In genomic region chr7:31919678-31920369, GRCh38 we compare ENCODE assay signal across 30 cellular contexts.
"Had no signal": no experiment of that assay in that cellular context is flagged by ENCODE, and none has a peak within 500 bp of the region (broad histone marks: within the 10 kb centered on the region; RNA-seq: fewer than 3 reads in every experiment).

No MANE protein-coding gene starts in this region.

- H3K36me3 Mint-ChIP-seq: activated CD4-positive, alpha-beta memory T cell treated with anti-CD3 and anti-CD28 coated beads for 36 hours; activated naive CD8-positive, alpha-beta T cell treated with anti-CD3 and anti-CD28 coated beads, Interleukin-2, amount 10 ng/mL, durations not matched to agents 7 days and 5 days; brain; mesothelial cell of epicardium; naive B cell had no signal

- H3K4me3 ChIP-seq: ascending aorta, esophagus muscularis mucosa, psoas muscle, testis, transverse colon, uterus had no signal

- H3K4me1 Mint-ChIP-seq: activated CD4-positive, alpha-beta T cell treated with anti-CD3 and anti-CD28 coated beads, Interleukin-2, amount 10 ng/mL, durations not matched to agents 24 days and 14 days; activated naive CD8-positive, alpha-beta T cell treated with anti-CD3 and anti-CD28 coated beads, Interleukin-2, amount 10 ng/mL, durations not matched to agents 7 days and 5 days; brain; naive B cell had no signal

- H3K27ac Mint-ChIP-seq: activated CD4-positive, alpha-beta memory T cell treated with anti-CD3 and anti-CD28 coated beads for 36 hours; activated CD4-positive, alpha-beta T cell treated with anti-CD3 and anti-CD28 coated beads, Interleukin-2, amount 10 ng/mL, durations not matched to agents 24 days and 14 days; activated naive CD4-positive, alpha-beta T cell treated with anti-CD3 and anti-CD28 coated beads for 36 hours; activated naive CD8-positive, alpha-beta T cell treated with anti-CD3 and anti-CD28 coated beads, Interleukin-2, amount 10 ng/mL, durations not matched to agents 7 days and 5 days; activated T-helper 1 cell treated with anti-CD3 and anti-CD28 coated beads, Interleukin-12 subunit alpha, Interleukin-12 subunit beta, Interleukin-2, Interleukin-4 antibody, amounts not matched to agents 30 ng/mL and 10 ng/mL and 1 ng/mL, durations not matched to agents 14 hours and 24 hours and 36 hours; brain; mesothelial cell of epicardium; naive B cell had no signal

- H3K9me3 Mint-ChIP-seq: activated CD4-positive, alpha-beta memory T cell treated with anti-CD3 and anti-CD28 coated beads for 36 hours; activated CD4-positive, alpha-beta T cell treated with anti-CD3 and anti-CD28 coated beads, Interleukin-2, amount 10 ng/mL, durations not matched to agents 24 days and 14 days; activated T-helper 1 cell treated with anti-CD3 and anti-CD28 coated beads, Interleukin-12 subunit alpha, Interleukin-12 subunit beta, Interleukin-2, Interleukin-4 antibody, amounts not matched to agents 30 ng/mL and 10 ng/mL and 1 ng/mL, durations not matched to agents 14 hours and 24 hours and 36 hours; brain; mesothelial cell of epicardium had no signal

- H3K9ac ChIP-seq: parathyroid adenoma had no signal

- H3K27ac ChIP-seq: ascending aorta, esophagus muscularis mucosa, foreskin keratinocyte, parathyroid adenoma, psoas muscle, testis, transverse colon, uterus had no signal

- ATAC-seq: foreskin keratinocyte; stimulated activated naive CD8-positive, alpha-beta T cell treated with anti-CD3 and anti-CD28 coated beads, Interleukin-15, Interleukin-2, amounts not matched to agents 100 U/mL and 50 U/mL, for 24 hours had no signal

- H3K9me3 ChIP-seq: ascending aorta, esophagus muscularis mucosa, psoas muscle, testis, transverse colon, uterus had no signal

- H3K27me3 ChIP-seq: ascending aorta, esophagus muscularis mucosa, foreskin keratinocyte, testis, transverse colon, uterus had no signal

- H3K4me1 ChIP-seq: ascending aorta, foreskin keratinocyte, parathyroid adenoma, psoas muscle, testis, transverse colon, uterus had no signal

- H2AFZ ChIP-seq: parathyroid adenoma had no signal

- H3K36me3 ChIP-seq: ascending aorta, esophagus muscularis mucosa, transverse colon, uterus had no signal

- H3K4me3 Mint-ChIP-seq: activated CD4-positive, alpha-beta memory T cell treated with anti-CD3 and anti-CD28 coated beads for 36 hours; activated CD4-positive, alpha-beta T cell treated with anti-CD3 and anti-CD28 coated beads, Interleukin-2, amount 10 ng/mL, durations not matched to agents 24 days and 14 days; activated naive CD4-positive, alpha-beta T cell treated with anti-CD3 and anti-CD28 coated beads for 36 hours; activated naive CD8-positive, alpha-beta T cell treated with anti-CD3 and anti-CD28 coated beads, Interleukin-2, amount 10 ng/mL, durations not matched to agents 7 days and 5 days; activated T-helper 1 cell treated with anti-CD3 and anti-CD28 coated beads, Interleukin-12 subunit alpha, Interleukin-12 subunit beta, Interleukin-2, Interleukin-4 antibody, amounts not matched to agents 30 ng/mL and 10 ng/mL and 1 ng/mL, durations not matched to agents 14 hours and 24 hours and 36 hours; brain; mesothelial cell of epicardium; naive B cell had no signal

- DNase-seq: activated CD4-positive, alpha-beta memory T cell treated with anti-CD3 and anti-CD28 coated beads for 36 hours; activated CD4-positive, alpha-beta T cell treated with anti-CD3 and anti-CD28 coated beads, Interleukin-2, amount 10 ng/mL, durations not matched to agents 24 days and 14 days; activated CD4-positive, CD25-positive, alpha-beta regulatory T cell treated with anti-CD3 and anti-CD28 coated beads, Interleukin-2, amount 50 U/mL, for 72 hours; activated CD8-positive, alpha-beta memory T cell treated with anti-CD3 and anti-CD28 coated beads, Interleukin-2, amount 50 U/mL, for 4 hours; activated effector memory CD4-positive, alpha-beta T cell treated with anti-CD3 and anti-CD28 coated beads, Interleukin-2, amount 50 U/mL, for 16 hours; activated naive CD4-positive, alpha-beta T cell treated with anti-CD3 and anti-CD28 coated beads for 36 hours; activated naive CD8-positive, alpha-beta T cell treated with anti-CD3 and anti-CD28 coated beads, Interleukin-2, amount 10 ng/mL, durations not matched to agents 7 days and 5 days; activated T-cell treated with anti-CD3 and anti-CD28 coated beads, Interleukin-2, amount 50 U/mL, for 1 hour; caudate nucleus; dermis blood vessel endothelial cell; effector CD4-positive, alpha-beta T cell; foreskin keratinocyte; kidney glomerular epithelial cell; mammary epithelial cell; naive B cell; nucleus accumbens; psoas muscle; stimulated activated CD4-positive, alpha-beta T cell treated with anti-CD3 and anti-CD28 coated beads, Interleukin-15, amount 100 ng/mL, for 24 hours; stimulated activated CD4-positive, alpha-beta T cell treated with anti-CD3 and anti-CD28 coated beads, Interleukin-2, amount 100 ng/mL, for 24 hours; stimulated activated naive CD8-positive, alpha-beta T cell treated with anti-CD3 and anti-CD28 coated beads, Interleukin-15, Interleukin-2, amounts not matched to agents 100 U/mL and 50 U/mL, for 24 hours; T1000; testis; transverse colon; uterus had no signal

- H3K79me2 ChIP-seq: parathyroid adenoma had no signal
